In genomic region chr6:76867182-76867581, GRCh38 we compare ENCODE assay signal across 16 cellular contexts.
DNase-seq lines count a peak whose midpoint lies in the region; ATAC-seq and TF ChIP-seq lines count a peak whose summit lies in the region.
"Had no signal": no experiment of that assay in that cellular context is flagged by ENCODE, and none has a peak within 500 bp of the region (broad histone marks: within the 10 kb centered on the region; RNA-seq: fewer than 3 reads in every experiment).

No MANE protein-coding gene starts in this region.

- no CpG with 5 or more reads among the region's 3 CpGs for WGBS in H9 (ENCODE audit: extremely low coverage, insufficient read length, low lambda C conversion rate)
- WGBS in endodermal cell (ENCODE audit: insufficient coverage in 1 of 2, insufficient read length in 1 of 2), 2 experiments, result 92% methylated on average over 3 of the region's 3 CpGs; no CpG with 5 or more reads in 1 of the 2 experiments

- no peaks in the 10 kb centered on the region for H3K36me3 ChIP-seq in endodermal cell (ENCODE audit: control insufficient read depth, insufficient read depth, low read length)
- no peaks in the 10 kb centered on the region for H3K36me3 ChIP-seq in thoracic aorta

- H2AK5ac ChIP-seq in H9 (ENCODE audit: insufficient read length, low read length), result no peak overlapping the region

- H2BK120ac ChIP-seq in H9 (ENCODE audit: low read depth, low read length, poor library complexity, severe bottlenecking), result no peak overlapping the region

- H3K9ac ChIP-seq in H9 (ENCODE audit: extremely low read depth, insufficient read length, low read length) (no peak overlapping the region), endodermal cell (ENCODE audit: extremely low read depth, low read length, poor library complexity, severe bottlenecking) (no peak overlapping the region)

- H3K79me2 ChIP-seq in H9 (ENCODE audit: insufficient read depth, low read length), result no peaks in the 10 kb centered on the region

- no peak overlapping the region for H3T11ph ChIP-seq in H9 (ENCODE audit: low read length)

- no peaks in the 10 kb centered on the region for H3K23me2 ChIP-seq in H9 (ENCODE audit: insufficient read length, low read depth, low read length, poor library complexity, severe bottlenecking)

- H2BK12ac ChIP-seq in H9 (ENCODE audit: insufficient read length, low read depth, low read length), result no peak overlapping the region

- H3K27me3 ChIP-seq in H9 (ENCODE audit: insufficient read depth, low read length), result no peaks in the 10 kb centered on the region
- H3K27me3 ChIP-seq in endodermal cell (ENCODE audit: control insufficient read depth, insufficient read depth, low read length, poor library complexity, severe bottlenecking), result no peaks in the 10 kb centered on the region
- H3K27me3 ChIP-seq in thoracic aorta (replicated peaks; ENCODE audit: insufficient read depth), result no peaks in the 10 kb centered on the region

- H3K27ac ChIP-seq in H9 (ENCODE audit: insufficient read length, low read depth, low read length) (no peak overlapping the region), endodermal cell (ENCODE audit: low read depth, low read length) (no peak overlapping the region), thoracic aorta (peak overlapping the region; percentile 47 to 51)

- no peaks in the 10 kb centered on the region for H3K27me3 Mint-ChIP-seq in H9 (ENCODE audit: low read depth)
- no peaks in the 10 kb centered on the region for H3K27me3 Mint-ChIP-seq in endodermal cell (ENCODE audit: insufficient read depth)
- peaks cover 8% of the 10 kb centered on the region for H3K27me3 Mint-ChIP-seq in osteocyte (ENCODE audit: unreplicated experiment)
- H3K27me3 Mint-ChIP-seq: CD4-positive, alpha-beta memory T cell had no signal

- no peaks in the 10 kb centered on the region for H3K4me1 ChIP-seq in H9 (ENCODE audit: insufficient read depth, low read length)
- H3K4me1 ChIP-seq in endodermal cell (ENCODE audit: control insufficient read depth, insufficient read depth, low read length), result no peaks in the 10 kb centered on the region
- H3K4me1 ChIP-seq in thoracic aorta (ENCODE audit: control insufficient read depth in 1 of 2, low read depth in 2 of 2), result peaks cover 3 to 43% of the 10 kb centered on the region in 2 donors

- no peak overlapping the region for H4K8ac ChIP-seq in H9 (replicated peaks; ENCODE audit: insufficient read length, low read depth, low read length)

- H3K4ac ChIP-seq in H9 (ENCODE audit: low read depth, low read length), result no peak overlapping the region

- no peak overlapping the region for H2AFZ ChIP-seq in H9 (ENCODE audit: low read length)

- no peak overlapping the region for H3K14ac ChIP-seq in H9 (ENCODE audit: insufficient read depth, low read length)

- H3K9me3 ChIP-seq in H9 (ENCODE audit: control insufficient read depth, low read depth, low read length) (no peaks in the 10 kb centered on the region), endodermal cell (ENCODE audit: control insufficient read depth, low read length) (no peaks in the 10 kb centered on the region), thoracic aorta (no peaks in the 10 kb centered on the region)

- peaks cover 9 to 17% of the 10 kb centered on the region in 2 experiments for H3K4me1 Mint-ChIP-seq in H9
- no peaks in the 10 kb centered on the region for H3K4me1 Mint-ChIP-seq in endodermal cell
- H3K4me1 Mint-ChIP-seq in osteocyte (ENCODE audit: unreplicated experiment), result no peaks in the 10 kb centered on the region
- H3K4me1 Mint-ChIP-seq: CD14-positive monocyte; CD4-positive, alpha-beta memory T cell had no signal

- H3K23ac ChIP-seq in H9 (ENCODE audit: insufficient read length, low read depth, low read length), result no peak overlapping the region

- H3K36me3 Mint-ChIP-seq in H9 (ENCODE audit: insufficient read depth in 1 of 3, low read depth in 3 of 3) (peaks cover 0 to 25% (median 0%) of the 10 kb centered on the region in 3 experiments; a peak in 3 of 7 replicates), endodermal cell (ENCODE audit: low read depth) (peaks cover 2% of the 10 kb centered on the region), osteocyte (ENCODE audit: unreplicated experiment) (no peaks in the 10 kb centered on the region)
- H3K36me3 Mint-ChIP-seq: CD14-positive monocyte; CD4-positive, alpha-beta memory T cell had no signal

- H4K20me1 ChIP-seq in H9 (ENCODE audit: control insufficient read depth, insufficient read depth, insufficient read length), result no peaks in the 10 kb centered on the region

- H3K4me3 ChIP-seq in endodermal cell (ENCODE audit: low read length), result no peak overlapping the region
- H3K4me3 ChIP-seq in thoracic aorta, result no peak overlapping the region

- H4K5ac ChIP-seq in H9 (ENCODE audit: insufficient read length, low read depth, low read length), result no peak overlapping the region

- no peak for TF ChIP-seq CTCF in H9 (conservative IDR thresholded peaks at IDR 0.05)
- TF ChIP-seq CTCF in endodermal cell (conservative IDR thresholded peaks at IDR 0.05), result no peak
- no peak for TF ChIP-seq CTCF in thoracic aorta (IDR thresholded peaks at IDR 0.05)
- no peak for TF ChIP-seq CTCF in osteocyte (IDR thresholded peaks at IDR 0.05)

- no peak overlapping the region for H3K4me2 ChIP-seq in H9 (ENCODE audit: insufficient read depth, insufficient read length, low read length)

- H2BK20ac ChIP-seq in H9 (ENCODE audit: low read depth, low read length, poor library complexity, severe bottlenecking), result no peak overlapping the region

- no peak overlapping the region for H2BK5ac ChIP-seq in H9 (ENCODE audit: insufficient read length, low read length)

- ATAC-seq in thoracic aorta (ENCODE audit: insufficient number of reproducible peaks, low FRiP score, low read depth), result no peak
- ATAC-seq in HG02970 (IDR thresholded peaks at IDR 0.05; ENCODE audit: low FRiP score, unreplicated experiment), result no peak
- ATAC-seq in HG03354 (IDR thresholded peaks at IDR 0.05; ENCODE audit: poor library complexity, severe bottlenecking, unreplicated experiment), result no peak
- ATAC-seq: HCT116, HepG2 had no signal

- H3K56ac ChIP-seq in H9 (ENCODE audit: insufficient read length, low read depth, low read length), result no peak overlapping the region

- no peak overlapping the region for H4K91ac ChIP-seq in H9 (ENCODE audit: insufficient read length, low read depth, low read length)

- H3K9me3 Mint-ChIP-seq in H9, result peaks cover 8 to 12% of the 10 kb centered on the region in 2 experiments
- peaks cover 3% of the 10 kb centered on the region for H3K9me3 Mint-ChIP-seq in endodermal cell
- no peaks in the 10 kb centered on the region for H3K9me3 Mint-ChIP-seq in osteocyte (ENCODE audit: unreplicated experiment)

- H3K4me3 Mint-ChIP-seq in H9 (no peak overlapping the region), endodermal cell (no peak overlapping the region), osteocyte (ENCODE audit: unreplicated experiment) (no peak overlapping the region)
- H3K4me3 Mint-ChIP-seq: CD14-positive monocyte; CD4-positive, alpha-beta memory T cell; HFFc6 had no signal

- H3K18ac ChIP-seq in H9 (ENCODE audit: insufficient read length, low read depth, low read length), result no peak overlapping the region

- DNase-seq in H9, result no peak
- DNase-seq in endodermal cell, result no peak
- no peak for DNase-seq in thoracic aorta (ENCODE audit: low spot score)
- DNase-seq in osteocyte (ENCODE audit: extremely low spot score, unreplicated experiment), result no peak
- no peak for DNase-seq in NCI-H2029 treated with DMSO at 0.1 percent for 48 hours (lab: John Stamatoyannopoulos, UW)
- DNase-seq: AML-193; CD4-positive, alpha-beta memory T cell; DMS79 treated with DMSO at 0.1 percent for 48 hours; GF-D8; HFFc6; KG1 had no signal

- H3K79me1 ChIP-seq in H9 (ENCODE audit: insufficient read depth, low read depth, low read length, poor library complexity, severe bottlenecking), result no peaks in the 10 kb centered on the region

- H3K27ac Mint-ChIP-seq in H9, result peak overlapping the region in 2 of 3 experiments; percentile 38 to 76; a peak in 1 of 7 replicates
- peak overlapping the region; percentile 35 for H3K27ac Mint-ChIP-seq in endodermal cell
- no peak overlapping the region for H3K27ac Mint-ChIP-seq in osteocyte (ENCODE audit: unreplicated experiment)
- H3K27ac Mint-ChIP-seq: CD14-positive monocyte; CD4-positive, alpha-beta memory T cell; HFFc6 had no signal

- no peak overlapping the region for H2BK15ac ChIP-seq in H9 (ENCODE audit: low read depth, low read length)

Comparison
In these comparisons a context has a peak if more than half of its experiments do, and no peak if none do; other contexts are left out.
1. H3K27ac ChIP-seq: peak in thoracic aorta (2 of 2); none in H9 (single experiment) and endodermal cell (single experiment).